ENCODE assay signal across 1 cellular context in the genomic region with DNA sequence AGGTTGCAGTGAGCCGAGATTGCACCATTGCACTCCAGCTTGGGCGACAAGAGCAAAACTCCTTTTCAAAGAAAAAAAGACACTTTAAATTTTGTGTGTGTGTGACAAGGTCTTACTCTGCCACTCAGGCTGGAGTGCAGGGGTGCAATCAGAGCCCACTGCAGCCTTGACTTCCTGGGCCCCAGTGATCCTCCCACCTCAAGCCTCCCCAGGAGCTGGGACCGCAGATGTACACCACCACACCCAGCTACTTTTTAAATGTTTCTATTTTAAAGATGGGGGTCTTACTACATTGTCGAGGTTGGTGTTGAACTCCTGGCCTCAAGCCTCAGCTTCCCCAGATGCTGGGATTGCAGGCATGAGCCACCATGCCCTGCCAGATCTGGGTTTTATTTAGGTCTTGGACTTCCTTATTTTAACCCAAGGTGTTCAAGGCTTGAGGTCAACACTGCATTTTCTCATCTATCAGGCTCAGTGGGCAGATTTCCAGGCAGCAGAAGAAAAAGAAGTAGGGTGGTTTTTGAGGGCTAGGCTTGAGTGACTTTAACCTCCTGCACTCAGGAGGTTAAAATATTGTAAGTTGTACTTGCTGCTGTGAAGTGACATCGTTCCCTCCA.
TF ChIP-seq lines count a peak whose summit lies in the region.

No MANE protein-coding gene starts in this region.

TF ChIP-seq in GM23338, 12 proteins besides CTCF, POLR2A, EP300 and RAD21 (continued from another document):
- TF ChIP-seq, protein P1, sequence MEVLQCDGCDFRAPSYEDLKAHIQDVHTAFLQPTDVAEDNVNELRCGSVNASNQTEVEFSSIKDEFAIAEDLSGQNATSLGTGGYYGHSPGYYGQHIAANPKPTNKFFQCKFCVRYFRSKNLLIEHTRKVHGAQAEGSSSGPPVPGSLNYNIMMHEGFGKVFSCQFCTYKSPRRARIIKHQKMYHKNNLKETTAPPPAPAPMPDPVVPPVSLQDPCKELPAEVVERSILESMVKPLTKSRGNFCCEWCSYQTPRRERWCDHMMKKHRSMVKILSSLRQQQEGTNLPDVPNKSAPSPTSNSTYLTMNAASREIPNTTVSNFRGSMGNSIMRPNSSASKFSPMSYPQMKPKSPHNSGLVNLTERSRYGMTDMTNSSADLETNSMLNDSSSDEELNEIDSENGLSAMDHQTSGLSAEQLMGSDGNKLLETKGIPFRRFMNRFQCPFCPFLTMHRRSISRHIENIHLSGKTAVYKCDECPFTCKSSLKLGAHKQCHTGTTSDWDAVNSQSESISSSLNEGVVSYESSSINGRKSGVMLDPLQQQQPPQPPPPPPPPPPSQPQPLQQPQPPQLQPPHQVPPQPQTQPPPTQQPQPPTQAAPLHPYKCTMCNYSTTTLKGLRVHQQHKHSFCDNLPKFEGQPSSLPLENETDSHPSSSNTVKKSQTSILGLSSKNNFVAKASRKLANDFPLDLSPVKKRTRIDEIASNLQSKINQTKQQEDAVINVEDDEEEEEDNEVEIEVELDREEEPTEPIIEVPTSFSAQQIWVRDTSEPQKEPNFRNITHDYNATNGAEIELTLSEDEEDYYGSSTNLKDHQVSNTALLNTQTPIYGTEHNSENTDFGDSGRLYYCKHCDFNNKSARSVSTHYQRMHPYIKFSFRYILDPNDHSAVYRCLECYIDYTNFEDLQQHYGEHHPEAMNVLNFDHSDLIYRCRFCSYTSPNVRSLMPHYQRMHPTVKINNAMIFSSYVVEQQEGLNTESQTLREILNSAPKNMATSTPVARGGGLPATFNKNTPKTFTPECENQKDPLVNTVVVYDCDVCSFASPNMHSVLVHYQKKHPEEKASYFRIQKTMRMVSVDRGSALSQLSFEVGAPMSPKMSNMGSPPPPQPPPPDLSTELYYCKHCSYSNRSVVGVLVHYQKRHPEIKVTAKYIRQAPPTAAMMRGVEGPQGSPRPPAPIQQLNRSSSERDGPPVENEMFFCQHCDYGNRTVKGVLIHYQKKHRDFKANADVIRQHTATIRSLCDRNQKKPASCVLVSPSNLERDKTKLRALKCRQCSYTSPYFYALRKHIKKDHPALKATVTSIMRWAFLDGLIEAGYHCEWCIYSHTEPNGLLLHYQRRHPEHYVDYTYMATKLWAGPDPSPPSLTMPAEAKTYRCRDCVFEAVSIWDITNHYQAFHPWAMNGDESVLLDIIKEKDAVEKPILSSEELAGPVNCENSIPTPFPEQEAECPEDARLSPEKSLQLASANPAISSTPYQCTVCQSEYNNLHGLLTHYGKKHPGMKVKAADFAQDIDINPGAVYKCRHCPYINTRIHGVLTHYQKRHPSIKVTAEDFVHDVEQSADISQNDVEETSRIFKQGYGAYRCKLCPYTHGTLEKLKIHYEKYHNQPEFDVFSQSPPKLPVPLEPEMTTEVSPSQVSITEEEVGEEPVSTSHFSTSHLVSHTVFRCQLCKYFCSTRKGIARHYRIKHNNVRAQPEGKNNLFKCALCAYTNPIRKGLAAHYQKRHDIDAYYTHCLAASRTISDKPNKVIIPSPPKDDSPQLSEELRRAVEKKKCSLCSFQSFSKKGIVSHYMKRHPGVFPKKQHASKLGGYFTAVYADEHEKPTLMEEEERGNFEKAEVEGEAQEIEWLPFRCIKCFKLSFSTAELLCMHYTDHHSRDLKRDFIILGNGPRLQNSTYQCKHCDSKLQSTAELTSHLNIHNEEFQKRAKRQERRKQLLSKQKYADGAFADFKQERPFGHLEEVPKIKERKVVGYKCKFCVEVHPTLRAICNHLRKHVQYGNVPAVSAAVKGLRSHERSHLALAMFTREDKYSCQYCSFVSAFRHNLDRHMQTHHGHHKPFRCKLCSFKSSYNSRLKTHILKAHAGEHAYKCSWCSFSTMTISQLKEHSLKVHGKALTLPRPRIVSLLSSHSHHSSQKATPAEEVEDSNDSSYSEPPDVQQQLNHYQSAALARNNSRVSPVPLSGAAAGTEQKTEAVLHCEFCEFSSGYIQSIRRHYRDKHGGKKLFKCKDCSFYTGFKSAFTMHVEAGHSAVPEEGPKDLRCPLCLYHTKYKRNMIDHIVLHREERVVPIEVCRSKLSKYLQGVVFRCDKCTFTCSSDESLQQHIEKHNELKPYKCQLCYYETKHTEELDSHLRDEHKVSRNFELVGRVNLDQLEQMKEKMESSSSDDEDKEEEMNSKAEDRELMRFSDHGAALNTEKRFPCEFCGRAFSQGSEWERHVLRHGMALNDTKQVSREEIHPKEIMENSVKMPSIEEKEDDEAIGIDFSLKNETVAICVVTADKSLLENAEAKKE (CRISPR knock-in tag; IDR thresholded peaks at IDR 0.05): no peak
